Comparison of ENCODE assay signal across 8 cellular contexts in the genomic region with DNA sequence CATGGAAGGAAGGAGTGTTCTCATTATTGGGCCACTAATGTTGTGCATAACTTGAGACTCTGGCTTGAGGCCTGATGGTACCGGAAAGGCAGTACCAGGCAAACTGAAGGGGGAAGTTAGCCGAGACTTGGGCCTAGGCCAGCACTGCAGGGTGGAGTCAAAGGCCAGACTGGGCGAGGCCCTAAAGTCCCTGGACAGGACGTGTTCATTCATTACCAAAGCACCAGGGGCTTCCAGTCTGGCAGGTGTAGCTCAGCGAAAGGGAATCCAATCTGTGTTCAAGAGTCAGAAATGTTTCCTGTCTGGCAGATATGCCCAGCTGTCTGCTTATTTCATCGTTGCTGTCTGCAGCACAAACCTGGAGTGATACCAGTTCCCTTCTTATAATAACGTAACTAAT. TPM values are rescaled to one million over a fixed set of nuclear protein-coding genes. Genes with fewer than 3 reads are reported as not detected.
A peak's percentile ranks its signal among the peaks of the same experiment; 100 is the strongest.
DNase-seq lines count a peak whose midpoint lies in the region; ATAC-seq and TF ChIP-seq lines count a peak whose summit lies in the region.

No MANE protein-coding gene starts in this region.

- H3K27me3 ChIP-seq in esophagus squamous epithelium, result no peaks in the 10 kb centered on the region
- H3K27me3 ChIP-seq in H9 (ENCODE audit: insufficient read depth, low read length), result no peaks in the 10 kb centered on the region

- TF ChIP-seq CTCF in esophagus squamous epithelium (IDR thresholded peaks at IDR 0.05) (no peak), H9 (conservative IDR thresholded peaks at IDR 0.05) (no peak)

- H3K4me1 ChIP-seq in esophagus squamous epithelium (peaks cover 21 to 56% (median 21%) of the 10 kb centered on the region in 3 donors), H9 (ENCODE audit: insufficient read depth, low read length) (no peaks in the 10 kb centered on the region)

- H3K79me1 ChIP-seq in H9 (ENCODE audit: insufficient read depth, low read depth, low read length, poor library complexity, severe bottlenecking), result no peaks in the 10 kb centered on the region

- TF ChIP-seq POLR2A in esophagus squamous epithelium (IDR thresholded peaks at IDR 0.05), result no peak

- CTCF ChIA-PET in activated CD4-positive, alpha-beta T cell treated with anti-CD3 and anti-CD28 coated beads for 36 hours (lab: Charles Lee), result no interaction called here

- H3K9me3 ChIP-seq in esophagus squamous epithelium (no peaks in the 10 kb centered on the region), H9 (ENCODE audit: control insufficient read depth, low read depth, low read length) (no peaks in the 10 kb centered on the region)

- peak overlapping the region in 1 of 4 donors; percentile 5 for H3K4me3 ChIP-seq in esophagus squamous epithelium

- peaks cover 7% of the 10 kb centered on the region for H3K4me1 Mint-ChIP-seq in activated CD4-positive, alpha-beta T cell treated with anti-CD3 and anti-CD28 coated beads for 36 hours
- peaks cover 4 to 5% of the 10 kb centered on the region in 2 experiments for H3K4me1 Mint-ChIP-seq in H9

- no peak overlapping the region for H2BK15ac ChIP-seq in H9 (ENCODE audit: low read depth, low read length)

- no peaks in the 10 kb centered on the region for H3K23me2 ChIP-seq in H9 (ENCODE audit: insufficient read length, low read depth, low read length, poor library complexity, severe bottlenecking)

- no peak overlapping the region for H3K4me2 ChIP-seq in H9 (ENCODE audit: insufficient read depth, insufficient read length, low read length)

- no peak overlapping the region for H2BK120ac ChIP-seq in H9 (ENCODE audit: low read depth, low read length, poor library complexity, severe bottlenecking)

- intact Hi-C loops in esophagus squamous epithelium (cut with DNase I), result no loop called here
- intact Hi-C loops in activated CD4-positive, alpha-beta T cell treated with anti-CD3 and anti-CD28 coated beads for 36 hours (cut with DNase I, micrococcal nuclease), result no loop called here

- H3K14ac ChIP-seq in H9 (ENCODE audit: insufficient read depth, low read length), result no peak overlapping the region

- H3K36me3 ChIP-seq in esophagus squamous epithelium, result no peaks in the 10 kb centered on the region

- no peak for ATAC-seq in activated CD4-positive, alpha-beta T cell treated with anti-CD3 and anti-CD28 coated beads for 36 hours

- H3K18ac ChIP-seq in H9 (ENCODE audit: insufficient read length, low read depth, low read length), result no peak overlapping the region

- H3K9me3 Mint-ChIP-seq in activated CD4-positive, alpha-beta T cell treated with anti-CD3 and anti-CD28 coated beads for 36 hours (ENCODE audit: low read depth), result no peaks in the 10 kb centered on the region
- H3K9me3 Mint-ChIP-seq in H9, result no peaks in the 10 kb centered on the region

- no peak overlapping the region for H3T11ph ChIP-seq in H9 (ENCODE audit: low read length)

- peak overlapping the region; percentile 40 to 83 (median 77) for H3K27ac ChIP-seq in esophagus squamous epithelium
- no peak overlapping the region for H3K27ac ChIP-seq in H9 (ENCODE audit: insufficient read length, low read depth, low read length)

- 11 to 12% methylated on average over 7 of the region's 7 CpGs for whole genome bisulfite sequencing in esophagus squamous epithelium, 2 donors
- no CpG with 5 or more reads among the region's 7 CpGs for WGBS in H9 (ENCODE audit: extremely low coverage, insufficient read length, low lambda C conversion rate)

- no peak overlapping the region for H3K4ac ChIP-seq in H9 (ENCODE audit: low read depth, low read length)

- H4K8ac ChIP-seq in H9 (replicated peaks; ENCODE audit: insufficient read length, low read depth, low read length), result no peak overlapping the region

- no peak overlapping the region for H2BK20ac ChIP-seq in H9 (ENCODE audit: low read depth, low read length, poor library complexity, severe bottlenecking)

- no peaks in the 10 kb centered on the region for H3K79me2 ChIP-seq in H9 (ENCODE audit: insufficient read depth, low read length)

- H4K91ac ChIP-seq in H9 (ENCODE audit: insufficient read length, low read depth, low read length), result no peak overlapping the region

- no peak overlapping the region for H3K9ac ChIP-seq in H9 (ENCODE audit: extremely low read depth, insufficient read length, low read length)

- H3K56ac ChIP-seq in H9 (ENCODE audit: insufficient read length, low read depth, low read length), result no peak overlapping the region

- no peak overlapping the region for H2BK12ac ChIP-seq in H9 (ENCODE audit: insufficient read length, low read depth, low read length)

- no peak overlapping the region for H2BK5ac ChIP-seq in H9 (ENCODE audit: insufficient read length, low read length)

- H4K20me1 ChIP-seq in H9 (ENCODE audit: control insufficient read depth, insufficient read depth, insufficient read length), result no peaks in the 10 kb centered on the region

- H3K27ac Mint-ChIP-seq in activated CD4-positive, alpha-beta T cell treated with anti-CD3 and anti-CD28 coated beads for 36 hours, result no peak overlapping the region
- no peak overlapping the region for H3K27ac Mint-ChIP-seq in H9

- no peaks in the 10 kb centered on the region for H3K27me3 Mint-ChIP-seq in activated CD4-positive, alpha-beta T cell treated with anti-CD3 and anti-CD28 coated beads for 36 hours
- peaks cover 14% of the 10 kb centered on the region for H3K27me3 Mint-ChIP-seq in H9 (ENCODE audit: low read depth)

- H4K5ac ChIP-seq in H9 (ENCODE audit: insufficient read length, low read depth, low read length), result no peak overlapping the region

- no peaks in the 10 kb centered on the region for H3K36me3 Mint-ChIP-seq in activated CD4-positive, alpha-beta T cell treated with anti-CD3 and anti-CD28 coated beads for 36 hours (ENCODE audit: low read depth)
- no peaks in the 10 kb centered on the region; a peak in 1 of 7 replicates for H3K36me3 Mint-ChIP-seq in H9 (ENCODE audit: insufficient read depth in 1 of 3, low read depth in 3 of 3)

- H3K4me3 Mint-ChIP-seq in activated CD4-positive, alpha-beta T cell treated with anti-CD3 and anti-CD28 coated beads for 36 hours, result no peak overlapping the region
- H3K4me3 Mint-ChIP-seq in H9, result no peak overlapping the region

- H2AFZ ChIP-seq in H9 (ENCODE audit: low read length), result no peak overlapping the region

- H3K23ac ChIP-seq in H9 (ENCODE audit: insufficient read length, low read depth, low read length), result no peak overlapping the region

- POLR2A ChIA-PET in activated CD4-positive, alpha-beta T cell treated with anti-CD3 and anti-CD28 coated beads for 36 hours (lab: Charles Lee), result no interaction called here

- H2AK5ac ChIP-seq in H9 (ENCODE audit: insufficient read length, low read length), result no peak overlapping the region

- peak; percentile 69 for DNase-seq in Daoy (ENCODE audit: low read depth)
- peak; percentile 32 for DNase-seq in NCI-H510A treated with DMSO at 0.1 percent for 48 hours (lab: John Stamatoyannopoulos, UW)
- DNase-seq in esophagus squamous epithelium (lab: John Stamatoyannopoulos, UW), result no peak
- DNase-seq in pons (ENCODE audit: low spot score), result peak; percentile 67
- DNase-seq in activated CD4-positive, alpha-beta T cell treated with anti-CD3 and anti-CD28 coated beads for 36 hours, result no peak
- DNase-seq in NCI-H1436 treated with DMSO at 0.1 percent for 48 hours (lab: John Stamatoyannopoulos, UW), result no peak
- no peak for DNase-seq in activated CD8-positive, alpha-beta memory T cell treated with anti-CD3 and anti-CD28 coated beads for 24 hours
- no peak for DNase-seq in H9

RNA-seq across cellular contexts. Expression of gene ITSN2, which starts 4.7 kb away (rescaled TPM):
- total RNA-seq in Daoy (2014; rRNA removed; shearing (Covaris generic)), result 20.1 and 22.6 TPM in 2 replicates
- total RNA-seq in esophagus squamous epithelium (10 to 100 TPM; 58.3 to 98.0 (median 65.3) TPM), H9 (2021) (17.0 and 17.1 TPM in 2 replicates)
- total RNA-seq in activated CD4-positive, alpha-beta T cell treated with anti-CD3 and anti-CD28 coated beads for 36 hours, result 10 to 100 TPM; 46.0 to 49.6 TPM

Comparison
In these comparisons a context has a peak if more than half of its experiments do, and no peak if none do; other contexts are left out.
1. DNase-seq: peak in Daoy (single experiment), NCI-H510A treated with DMSO at 0.1 percent for 48 hours (single experiment) and pons (single experiment); none in esophagus squamous epithelium (single experiment), activated CD4-positive, alpha-beta T cell treated with anti-CD3 and anti-CD28 coated beads for 36 hours (single experiment), NCI-H1436 treated with DMSO at 0.1 percent for 48 hours (single experiment), activated CD8-positive, alpha-beta memory T cell treated with anti-CD3 and anti-CD28 coated beads for 24 hours (single experiment) and H9 (single experiment).